Comparison of ENCODE assay signal across 8 cellular contexts in genomic region chr10:67837519-67838314, GRCh38. TPM values are rescaled to one million over a fixed set of nuclear protein-coding genes. Genes with fewer than 3 reads are reported as not detected.
A peak's percentile ranks its signal among the peaks of the same experiment; 100 is the strongest.
DNase-seq lines count a peak whose midpoint lies in the region; ATAC-seq and TF ChIP-seq lines count a peak whose summit lies in the region.

DNAJC12 (minus strand) TSS chr10:67838188; CDS start chr10:67838011, 177 bp downstream.

- CTCF ChIA-PET in activated CD8-positive, alpha-beta T cell treated with anti-CD3 and anti-CD28 coated beads for 36 hours (lab: Charles Lee): interaction anchor here (1.4 to 2.4 kb wide), 5 partner anchors 9 to 375 kb away, joined by 3 to 13 read pairs (median 8); no protein-coding TSS in a partner anchor

- peak; percentile 8 for DNase-seq in NCI-H187 treated with DMSO at 0.1 percent for 48 hours (lab: John Stamatoyannopoulos, UW)
- no peak for DNase-seq in NCI-H187 (lab: John Stamatoyannopoulos, UW)
- peak; percentile 69 for DNase-seq in NCI-H2227 (lab: John Stamatoyannopoulos, UW; ENCODE audit: unreplicated experiment)
- peak; percentile 22 for DNase-seq in activated CD8-positive, alpha-beta T cell treated with anti-CD3 and anti-CD28 coated beads for 36 hours
- DNase-seq in left cardiac atrium: no peak
- DNase-seq in sciatic nerve (ENCODE audit: low spot score): no peak

- H3K9me3 Mint-ChIP-seq in activated CD8-positive, alpha-beta T cell treated with anti-CD3 and anti-CD28 coated beads for 36 hours: peaks cover 11% of the 10 kb centered on the region

- no peaks in the 10 kb centered on the region for H3K27me3 Mint-ChIP-seq in activated CD8-positive, alpha-beta T cell treated with anti-CD3 and anti-CD28 coated beads for 36 hours

- ATAC-seq in HG02798 (IDR thresholded peaks at IDR 0.05; ENCODE audit: poor library complexity, unreplicated experiment): peak; percentile 82
- ATAC-seq in activated CD8-positive, alpha-beta T cell treated with anti-CD3 and anti-CD28 coated beads for 36 hours: peak; percentile 100
- ATAC-seq in left cardiac atrium: peak; percentile 88 to 96
- peak; percentile 91 for ATAC-seq in sciatic nerve
- no peak for ATAC-seq in GM21526 (IDR thresholded peaks at IDR 0.05; ENCODE audit: low FRiP score, unreplicated experiment)

- intact Hi-C loops in activated CD8-positive, alpha-beta T cell treated with anti-CD3 and anti-CD28 coated beads for 36 hours (cut with micrococcal nuclease): no loop called here
- intact Hi-C loops in left cardiac atrium (cut with DNase I) (no loop called here), sciatic nerve (cut with DNase I) (no loop called here)

- no peak for TF ChIP-seq CTCF in activated CD8-positive, alpha-beta T cell treated with anti-CD3 and anti-CD28 coated beads for 36 hours (IDR thresholded peaks at IDR 0.05)

- peaks cover 6% of the 10 kb centered on the region for H3K4me1 Mint-ChIP-seq in activated CD8-positive, alpha-beta T cell treated with anti-CD3 and anti-CD28 coated beads for 36 hours (ENCODE audit: low read depth)

- H3K36me3 Mint-ChIP-seq in activated CD8-positive, alpha-beta T cell treated with anti-CD3 and anti-CD28 coated beads for 36 hours (ENCODE audit: low read depth): no peaks in the 10 kb centered on the region

- H3K4me3 Mint-ChIP-seq in activated CD8-positive, alpha-beta T cell treated with anti-CD3 and anti-CD28 coated beads for 36 hours: peak within 1 kb of the TSS; percentile 69

- POLR2A ChIA-PET in activated CD8-positive, alpha-beta T cell treated with anti-CD3 and anti-CD28 coated beads for 36 hours (lab: Charles Lee): interaction anchor here (1.5 kb wide), 1 partner anchor 12 kb away, joined by 6 read pairs; no protein-coding TSS in a partner anchor

- H3K27ac Mint-ChIP-seq in activated CD8-positive, alpha-beta T cell treated with anti-CD3 and anti-CD28 coated beads for 36 hours: no peak within 1 kb of the TSS

RNA-seq across cellular contexts. Expression of gene DNAJC12, which starts in this region (rescaled TPM):
- 10 to 100 TPM; 29.1 to 32.5 TPM for total RNA-seq in activated CD8-positive, alpha-beta T cell treated with anti-CD3 and anti-CD28 coated beads for 36 hours
- total RNA-seq in left cardiac atrium (1 to 10 TPM; 3.6 to 3.7 TPM), sciatic nerve (5.1 TPM)

Comparison
In these comparisons a context has a peak if more than half of its experiments do, and no peak if none do; other contexts are left out.
1. DNase-seq: peak in NCI-H187 treated with DMSO at 0.1 percent for 48 hours (single experiment), NCI-H2227 (single experiment) and activated CD8-positive, alpha-beta T cell treated with anti-CD3 and anti-CD28 coated beads for 36 hours (single experiment); none in NCI-H187 (0 of 2), left cardiac atrium (single experiment) and sciatic nerve (single experiment).